Comparison of ENCODE assay signal across 26 cellular contexts in the genomic region with DNA sequence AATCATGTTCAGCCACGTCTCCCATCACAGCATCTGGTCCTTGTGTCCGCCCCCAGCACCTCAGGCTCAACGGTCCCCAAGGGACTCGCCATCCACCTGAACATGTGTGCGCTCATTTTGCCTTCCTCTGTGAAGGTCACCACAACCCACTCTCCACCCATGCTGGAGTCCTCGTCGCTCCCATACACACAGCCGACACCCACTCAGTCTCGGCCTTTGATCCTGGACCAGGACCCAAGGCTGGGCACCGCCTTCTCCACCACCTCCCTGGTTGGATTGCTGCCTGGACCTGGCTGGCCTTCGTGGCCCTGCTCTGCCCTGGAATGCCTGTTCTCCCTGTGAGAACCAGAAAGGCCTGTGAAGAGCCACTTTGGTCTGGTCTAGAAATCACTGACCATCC.
"Had no signal": no experiment of that assay in that cellular context is flagged by ENCODE, and none has a peak within 500 bp of the region (broad histone marks: within the 10 kb centered on the region; RNA-seq: fewer than 3 reads in every experiment).

No MANE protein-coding gene starts in this region.

- H3K4me3 Mint-ChIP-seq: activated B cell treated with CpG ODN at 0.5 μM for 24 hours; activated CD8-positive, alpha-beta memory T cell treated with anti-CD3 and anti-CD28 coated beads, Interleukin-2, amount 10 ng/mL, durations not matched to agents 7 days and 5 days; activated CD8-positive, alpha-beta T cell treated with anti-CD3 and anti-CD28 coated beads, Interleukin-2, amount 10 ng/mL, durations not matched to agents 7 days and 5 days; neural crest cell; T-helper 2 cell treated with Interferon-gamma antibody and Interleukin-4, amounts not matched to agents 5 μg/mL and 100 μg/mL, for 36 hours had no signal

- H3K36me3 ChIP-seq: left lung, spleen had no signal

- H3K4me1 Mint-ChIP-seq: activated B cell treated with CpG ODN at 0.5 μM for 24 hours; activated CD8-positive, alpha-beta memory T cell treated with anti-CD3 and anti-CD28 coated beads, Interleukin-2, amount 10 ng/mL, durations not matched to agents 7 days and 5 days; neural crest cell had no signal

- H3K9me3 Mint-ChIP-seq: activated B cell treated with CpG ODN at 0.5 μM for 24 hours; activated naive CD4-positive, alpha-beta T cell treated with anti-CD3 and anti-CD28 coated beads, Interleukin-2, amount 50 U/mL, for 72 hours; activated T-helper 2 cell treated with anti-CD3 and anti-CD28 coated beads, Interferon-gamma antibody, Interleukin-2, Interleukin-4, amounts not matched to agents 10 μg/mL and 5 μg/mL and 100 μg/mL, durations not matched to agents 14 hours and 24 hours and 36 hours; neural crest cell; T-helper 2 cell treated with Interferon-gamma antibody and Interleukin-4, amounts not matched to agents 5 μg/mL and 100 μg/mL, for 36 hours had no signal

- H3K4me1 ChIP-seq: left lung, parathyroid adenoma, spleen, testis had no signal

- H3K36me3 Mint-ChIP-seq: activated CD8-positive, alpha-beta memory T cell treated with anti-CD3 and anti-CD28 coated beads, Interleukin-2, amount 10 ng/mL, durations not matched to agents 7 days and 5 days; activated naive CD4-positive, alpha-beta T cell treated with anti-CD3 and anti-CD28 coated beads, Interleukin-2, amount 50 U/mL, for 72 hours had no signal

- H3K27ac Mint-ChIP-seq: activated B cell treated with CpG ODN at 0.5 μM for 24 hours; activated CD8-positive, alpha-beta memory T cell treated with anti-CD3 and anti-CD28 coated beads, Interleukin-2, amount 10 ng/mL, durations not matched to agents 7 days and 5 days; activated CD8-positive, alpha-beta T cell treated with anti-CD3 and anti-CD28 coated beads, Interleukin-2, amount 10 ng/mL, durations not matched to agents 7 days and 5 days; activated naive CD4-positive, alpha-beta T cell treated with anti-CD3 and anti-CD28 coated beads, Interleukin-2, amount 50 U/mL, for 72 hours; activated T-helper 2 cell treated with anti-CD3 and anti-CD28 coated beads, Interferon-gamma antibody, Interleukin-2, Interleukin-4, amounts not matched to agents 10 μg/mL and 5 μg/mL and 100 μg/mL, durations not matched to agents 14 hours and 24 hours and 36 hours; T-helper 2 cell treated with Interferon-gamma antibody and Interleukin-4, amounts not matched to agents 5 μg/mL and 100 μg/mL, for 36 hours had no signal

- H3K4me3 ChIP-seq: left lung, psoas muscle, spleen, testis had no signal

- DNase-seq: activated B cell treated with CpG ODN at 0.5 μM for 24 hours; activated CD4-positive, alpha-beta T cell treated with anti-CD3 and anti-CD28 coated beads, Interleukin-2, amount 50 U/mL, for 1 hour; activated CD8-positive, alpha-beta memory T cell treated with anti-CD3 and anti-CD28 coated beads, Interleukin-2, amount 10 ng/mL, durations not matched to agents 7 days and 5 days; activated CD8-positive, alpha-beta T cell treated with anti-CD3 and anti-CD28 coated beads, Interleukin-2, amount 10 ng/mL, durations not matched to agents 7 days and 5 days; activated naive CD4-positive, alpha-beta T cell; activated T-cell treated with anti-CD3 and anti-CD28 coated beads, Interleukin-2, amount 50 U/mL, for 48 hours; anterior cingulate cortex; cerebellar nuclear complex; cortex of kidney; foreskin fibroblast; kidney glomerular epithelial cell; left lung; mammary epithelial cell; occipital lobe; psoas muscle; spleen; stimulated activated CD4-positive, alpha-beta T cell treated with anti-CD3 and anti-CD28 coated beads, Interleukin-2, amount 100 ng/mL, for 48 hours; stimulated activated naive CD4-positive, alpha-beta T cell treated with Interleukin-2 at 50 U/mL for 16 hours; T-helper 1 cell; testis; trophoblast cell had no signal

- H3K27me3 ChIP-seq: testis had no signal

- ATAC-seq: activated CD8-positive, alpha-beta memory T cell treated with anti-CD3 and anti-CD28 coated beads, Interleukin-2, amount 10 ng/mL, durations not matched to agents 7 days and 5 days; activated CD8-positive, alpha-beta T cell treated with anti-CD3 and anti-CD28 coated beads, Interleukin-2, amount 10 ng/mL, durations not matched to agents 7 days and 5 days; activated naive CD4-positive, alpha-beta T cell treated with anti-CD3 and anti-CD28 coated beads, Interleukin-2, amount 50 U/mL, for 72 hours; left lung had no signal

- H3K9me3 ChIP-seq: psoas muscle, spleen, testis had no signal

- H3K27ac ChIP-seq: left lung, parathyroid adenoma, spleen, testis had no signal
